Comparison of ENCODE assay signal across 1 cellular context in genomic region chr10:22959292-22959691, GRCh38.
TF ChIP-seq lines count a peak whose summit lies in the region.

No MANE protein-coding gene starts in this region.

TF ChIP-seq in HepG2, 621 proteins besides CTCF, POLR2A, EP300 and RAD21 (continued from another document and continues in another):
- TF ChIP-seq TBL1XR1 (IDR thresholded peaks at IDR 0.05; ENCODE audit: borderline replicate concordance, low read length, partially characterized antibody): no peak
- TF ChIP-seq KDM3A (CRISPR knock-in tag; IDR thresholded peaks at IDR 0.05; ENCODE audit: low read depth): no peak
- TF ChIP-seq RELA (CRISPR knock-in tag; IDR thresholded peaks at IDR 0.05): no peak
- TF ChIP-seq MIXL1 (CRISPR knock-in tag; IDR thresholded peaks at IDR 0.05): 0 out of 2 replicates have a peak, but pooled peaks have one; percentile 38
- TF ChIP-seq NR2C2 (CRISPR knock-in tag; IDR thresholded peaks at IDR 0.05; ENCODE audit: borderline replicate concordance): peak; percentile 86
- no peak for TF ChIP-seq THAP8 (CRISPR knock-in tag; IDR thresholded peaks at IDR 0.05; ENCODE audit: borderline replicate concordance)
- TF ChIP-seq ZSCAN12 (CRISPR knock-in tag; IDR thresholded peaks at IDR 0.05): no peak
- TF ChIP-seq SMARCE1 (IDR thresholded peaks at IDR 0.05; ENCODE audit: borderline replicate concordance): no peak
- no peak for TF ChIP-seq ZNF672 (CRISPR knock-in tag; IDR thresholded peaks at IDR 0.05)
- TF ChIP-seq FOXA3 (CRISPR knock-in tag; IDR thresholded peaks at IDR 0.05): peak; percentile 60
- 0 out of 2 replicates have a peak, but pooled peaks have one; percentile 11 for TF ChIP-seq ZNF644 (CRISPR knock-in tag; IDR thresholded peaks at IDR 0.05; ENCODE audit: low read depth)
- TF ChIP-seq ZNF34 (CRISPR knock-in tag; IDR thresholded peaks at IDR 0.05; ENCODE audit: borderline replicate concordance): no peak
- no peak for TF ChIP-seq LCORL (IDR thresholded peaks at IDR 0.05)
- TF ChIP-seq LCORL (CRISPR knock-in tag; IDR thresholded peaks at IDR 0.05): no peak
- TF ChIP-seq, protein P1, sequence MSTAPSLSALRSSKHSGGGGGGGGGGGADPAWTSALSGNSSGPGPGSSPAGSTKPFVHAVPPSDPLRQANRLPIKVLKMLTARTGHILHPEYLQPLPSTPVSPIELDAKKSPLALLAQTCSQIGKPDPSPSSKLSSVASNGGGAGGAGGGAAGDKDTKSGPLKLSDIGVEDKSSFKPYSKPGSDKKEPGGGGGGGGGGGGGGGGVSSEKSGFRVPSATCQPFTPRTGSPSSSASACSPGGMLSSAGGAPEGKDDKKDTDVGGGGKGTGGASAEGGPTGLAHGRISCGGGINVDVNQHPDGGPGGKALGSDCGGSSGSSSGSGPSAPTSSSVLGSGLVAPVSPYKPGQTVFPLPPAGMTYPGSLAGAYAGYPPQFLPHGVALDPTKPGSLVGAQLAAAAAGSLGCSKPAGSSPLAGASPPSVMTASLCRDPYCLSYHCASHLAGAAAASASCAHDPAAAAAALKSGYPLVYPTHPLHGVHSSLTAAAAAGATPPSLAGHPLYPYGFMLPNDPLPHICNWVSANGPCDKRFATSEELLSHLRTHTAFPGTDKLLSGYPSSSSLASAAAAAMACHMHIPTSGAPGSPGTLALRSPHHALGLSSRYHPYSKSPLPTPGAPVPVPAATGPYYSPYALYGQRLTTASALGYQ (CRISPR knock-in tag; IDR thresholded peaks at IDR 0.05): no peak
- no peak for TF ChIP-seq ZNF770 (CRISPR knock-in tag; IDR thresholded peaks at IDR 0.05)
- TF ChIP-seq, protein P2, sequence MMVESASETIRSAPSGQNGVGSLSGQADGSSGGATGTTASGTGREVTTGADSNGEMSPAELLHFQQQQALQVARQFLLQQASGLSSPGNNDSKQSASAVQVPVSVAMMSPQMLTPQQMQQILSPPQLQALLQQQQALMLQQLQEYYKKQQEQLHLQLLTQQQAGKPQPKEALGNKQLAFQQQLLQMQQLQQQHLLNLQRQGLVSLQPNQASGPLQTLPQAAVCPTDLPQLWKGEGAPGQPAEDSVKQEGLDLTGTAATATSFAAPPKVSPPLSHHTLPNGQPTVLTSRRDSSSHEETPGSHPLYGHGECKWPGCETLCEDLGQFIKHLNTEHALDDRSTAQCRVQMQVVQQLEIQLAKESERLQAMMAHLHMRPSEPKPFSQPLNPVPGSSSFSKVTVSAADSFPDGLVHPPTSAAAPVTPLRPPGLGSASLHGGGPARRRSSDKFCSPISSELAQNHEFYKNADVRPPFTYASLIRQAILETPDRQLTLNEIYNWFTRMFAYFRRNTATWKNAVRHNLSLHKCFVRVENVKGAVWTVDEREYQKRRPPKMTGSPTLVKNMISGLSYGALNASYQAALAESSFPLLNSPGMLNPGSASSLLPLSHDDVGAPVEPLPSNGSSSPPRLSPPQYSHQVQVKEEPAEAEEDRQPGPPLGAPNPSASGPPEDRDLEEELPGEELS (CRISPR knock-in tag; IDR thresholded peaks at IDR 0.05): 0 out of 2 replicates have a peak, but pooled peaks have one; percentile 50
- no peak for TF ChIP-seq ZNF652 (CRISPR knock-in tag; IDR thresholded peaks at IDR 0.05; ENCODE audit: borderline replicate concordance, low read depth)
- TF ChIP-seq, protein P3, sequence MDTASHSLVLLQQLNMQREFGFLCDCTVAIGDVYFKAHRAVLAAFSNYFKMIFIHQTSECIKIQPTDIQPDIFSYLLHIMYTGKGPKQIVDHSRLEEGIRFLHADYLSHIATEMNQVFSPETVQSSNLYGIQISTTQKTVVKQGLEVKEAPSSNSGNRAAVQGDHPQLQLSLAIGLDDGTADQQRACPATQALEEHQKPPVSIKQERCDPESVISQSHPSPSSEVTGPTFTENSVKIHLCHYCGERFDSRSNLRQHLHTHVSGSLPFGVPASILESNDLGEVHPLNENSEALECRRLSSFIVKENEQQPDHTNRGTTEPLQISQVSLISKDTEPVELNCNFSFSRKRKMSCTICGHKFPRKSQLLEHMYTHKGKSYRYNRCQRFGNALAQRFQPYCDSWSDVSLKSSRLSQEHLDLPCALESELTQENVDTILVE (CRISPR knock-in tag; IDR thresholded peaks at IDR 0.05): no peak
- no peak for TF ChIP-seq ZNF577 (CRISPR knock-in tag; IDR thresholded peaks at IDR 0.05; ENCODE audit: borderline replicate concordance, low read depth)
- TF ChIP-seq TCF7L2 (IDR thresholded peaks at IDR 0.05; ENCODE audit: low read depth, low read length): no peak
- no peak for TF ChIP-seq POLR2G (IDR thresholded peaks at IDR 0.05; ENCODE audit: low read depth, low read length)
- TF ChIP-seq TEAD3 (CRISPR knock-in tag; optimal IDR thresholded peaks at IDR 0.05; ENCODE audit: borderline replicate concordance): peak; percentile 19
- TF ChIP-seq HHEX (CRISPR knock-in tag; IDR thresholded peaks at IDR 0.05): 0 out of 2 replicates have a peak, but pooled peaks have one; percentile 36
- TF ChIP-seq GABPA (IDR thresholded peaks at IDR 0.05; ENCODE audit: low read depth, low read length): no peak
- TF ChIP-seq GABPA (CRISPR knock-in tag; IDR thresholded peaks at IDR 0.05; ENCODE audit: low read depth): peak; percentile 76
- TF ChIP-seq ZNF7 (CRISPR knock-in tag; IDR thresholded peaks at IDR 0.05): no peak
- no peak for TF ChIP-seq ZNF775 (CRISPR knock-in tag; IDR thresholded peaks at IDR 0.05; ENCODE audit: borderline replicate concordance)
- TF ChIP-seq NFKB2 (CRISPR knock-in tag; IDR thresholded peaks at IDR 0.05; ENCODE audit: borderline replicate concordance): no peak
- no peak for TF ChIP-seq FLYWCH1 (CRISPR knock-in tag; IDR thresholded peaks at IDR 0.05)
- no peak for TF ChIP-seq ZFP62 (CRISPR knock-in tag; IDR thresholded peaks at IDR 0.05)
- no peak for TF ChIP-seq RNF219 (CRISPR knock-in tag; IDR thresholded peaks at IDR 0.05)
- TF ChIP-seq HNF1B (CRISPR knock-in tag; IDR thresholded peaks at IDR 0.05): no peak
- no peak for TF ChIP-seq REPIN1 (CRISPR knock-in tag; IDR thresholded peaks at IDR 0.05; ENCODE audit: borderline replicate concordance, low read depth)
- no peak for TF ChIP-seq STAT6 (CRISPR knock-in tag; IDR thresholded peaks at IDR 0.05; ENCODE audit: borderline replicate concordance)
- TF ChIP-seq ETV5 (CRISPR knock-in tag; IDR thresholded peaks at IDR 0.05; ENCODE audit: borderline replicate concordance): peak; percentile 17; the same call in 1 of the 2 replicates
- TF ChIP-seq, protein P4, sequence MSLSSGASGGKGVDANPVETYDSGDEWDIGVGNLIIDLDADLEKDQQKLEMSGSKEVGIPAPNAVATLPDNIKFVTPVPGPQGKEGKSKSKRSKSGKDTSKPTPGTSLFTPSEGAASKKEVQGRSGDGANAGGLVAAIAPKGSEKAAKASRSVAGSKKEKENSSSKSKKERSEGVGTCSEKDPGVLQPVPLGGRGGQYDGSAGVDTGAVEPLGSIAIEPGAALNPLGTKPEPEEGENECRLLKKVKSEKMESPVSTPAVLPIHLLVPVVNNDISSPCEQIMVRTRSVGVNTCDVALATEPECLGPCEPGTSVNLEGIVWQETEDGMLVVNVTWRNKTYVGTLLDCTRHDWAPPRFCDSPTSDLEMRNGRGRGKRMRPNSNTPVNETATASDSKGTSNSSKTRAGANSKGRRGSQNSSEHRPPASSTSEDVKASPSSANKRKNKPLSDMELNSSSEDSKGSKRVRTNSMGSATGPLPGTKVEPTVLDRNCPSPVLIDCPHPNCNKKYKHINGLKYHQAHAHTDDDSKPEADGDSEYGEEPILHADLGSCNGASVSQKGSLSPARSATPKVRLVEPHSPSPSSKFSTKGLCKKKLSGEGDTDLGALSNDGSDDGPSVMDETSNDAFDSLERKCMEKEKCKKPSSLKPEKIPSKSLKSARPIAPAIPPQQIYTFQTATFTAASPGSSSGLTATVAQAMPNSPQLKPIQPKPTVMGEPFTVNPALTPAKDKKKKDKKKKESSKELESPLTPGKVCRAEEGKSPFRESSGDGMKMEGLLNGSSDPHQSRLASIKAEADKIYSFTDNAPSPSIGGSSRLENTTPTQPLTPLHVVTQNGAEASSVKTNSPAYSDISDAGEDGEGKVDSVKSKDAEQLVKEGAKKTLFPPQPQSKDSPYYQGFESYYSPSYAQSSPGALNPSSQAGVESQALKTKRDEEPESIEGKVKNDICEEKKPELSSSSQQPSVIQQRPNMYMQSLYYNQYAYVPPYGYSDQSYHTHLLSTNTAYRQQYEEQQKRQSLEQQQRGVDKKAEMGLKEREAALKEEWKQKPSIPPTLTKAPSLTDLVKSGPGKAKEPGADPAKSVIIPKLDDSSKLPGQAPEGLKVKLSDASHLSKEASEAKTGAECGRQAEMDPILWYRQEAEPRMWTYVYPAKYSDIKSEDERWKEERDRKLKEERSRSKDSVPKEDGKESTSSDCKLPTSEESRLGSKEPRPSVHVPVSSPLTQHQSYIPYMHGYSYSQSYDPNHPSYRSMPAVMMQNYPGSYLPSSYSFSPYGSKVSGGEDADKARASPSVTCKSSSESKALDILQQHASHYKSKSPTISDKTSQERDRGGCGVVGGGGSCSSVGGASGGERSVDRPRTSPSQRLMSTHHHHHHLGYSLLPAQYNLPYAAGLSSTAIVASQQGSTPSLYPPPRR (CRISPR knock-in tag; IDR thresholded peaks at IDR 0.05; ENCODE audit: borderline replicate concordance): peak; percentile 23; the same call in 1 of the 2 replicates
- no peak for TF ChIP-seq TBX3 (IDR thresholded peaks at IDR 0.05; ENCODE audit: borderline replicate concordance)
- TF ChIP-seq BHLHE40 (IDR thresholded peaks at IDR 0.05; ENCODE audit: low read length): no peak
- no peak for TF ChIP-seq ZNF225 (CRISPR knock-in tag; IDR thresholded peaks at IDR 0.05)
- TF ChIP-seq ZNF484 (CRISPR knock-in tag; IDR thresholded peaks at IDR 0.05; ENCODE audit: borderline replicate concordance, low read depth): no peak
- TF ChIP-seq MEIS2 (CRISPR knock-in tag; IDR thresholded peaks at IDR 0.05): no peak
- TF ChIP-seq DMAP1 (CRISPR knock-in tag; IDR thresholded peaks at IDR 0.05): no peak
- 0 out of 2 replicates have a peak, but pooled peaks have one; percentile 13 for TF ChIP-seq TCF7 (IDR thresholded peaks at IDR 0.05; ENCODE audit: low read depth)
- no peak for TF ChIP-seq SNAPC2 (CRISPR knock-in tag; IDR thresholded peaks at IDR 0.05)
- TF ChIP-seq HDAC2 (CRISPR knock-in tag; IDR thresholded peaks at IDR 0.05): peak; percentile 30; the same call in 1 of the 2 replicates
